In the genomic region with DNA sequence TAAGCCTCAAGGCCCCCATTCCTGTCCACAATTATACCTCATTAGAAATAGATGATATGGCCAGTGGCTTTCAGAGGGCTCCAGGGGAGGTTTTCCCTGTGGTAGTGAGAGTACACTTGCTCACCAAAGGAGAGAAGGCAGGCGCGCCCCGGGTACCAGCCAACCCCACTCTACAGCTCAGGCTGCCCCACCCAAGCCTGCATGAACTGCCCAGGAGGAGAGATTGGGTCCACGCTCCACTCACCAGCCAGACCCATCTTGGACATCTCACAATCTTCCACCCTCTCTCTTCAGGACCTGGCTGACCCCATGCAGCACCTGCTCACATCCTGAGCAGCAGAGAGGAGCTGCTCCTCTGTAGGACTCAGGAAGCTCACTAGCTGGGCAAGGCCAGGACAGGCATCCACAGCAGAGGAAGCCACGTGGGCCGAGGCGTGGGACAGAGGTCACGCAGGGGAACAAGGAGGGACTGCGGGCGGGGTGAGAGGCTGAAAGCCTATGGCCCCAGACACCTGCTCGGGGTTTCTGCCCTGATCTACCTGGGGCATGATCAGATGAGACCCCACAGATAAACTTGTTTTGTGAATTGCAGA, we compare ENCODE assay signal across 33 cellular contexts. TPM values are rescaled to one million over a fixed set of nuclear protein-coding genes. Genes with fewer than 3 reads are reported as not detected.
"Had no signal": no experiment of that assay in that cellular context is flagged by ENCODE, and none has a peak within 500 bp of the region (broad histone marks: within the 10 kb centered on the region; RNA-seq: fewer than 3 reads in every experiment).

No MANE protein-coding gene starts in this region.

- H3K4me3 ChIP-seq: Peyer's patch, SJSA1 had no signal

- DNase-seq: activated CD4-positive, alpha-beta T cell treated with anti-CD3 and anti-CD28 coated beads, Interleukin-2, amount 10 ng/mL, durations not matched to agents 24 days and 14 days; activated CD4-positive, alpha-beta T cell treated with anti-CD3 and anti-CD28 coated beads, Interleukin-2, amount 50 U/mL, for 4 hours; activated CD8-positive, alpha-beta T cell treated with anti-CD3 and anti-CD28 coated beads for 36 hours; activated gamma-delta T cell; activated naive CD4-positive, alpha-beta T cell treated with anti-CD3 and anti-CD28 coated beads for 36 hours; activated naive CD8-positive, alpha-beta T cell treated with anti-CD3 and anti-CD28 coated beads, Interleukin-2, amount 50 U/mL, for 24 hours; activated T-cell treated with anti-CD3 and anti-CD28 coated beads, Interleukin-2, amount 50 U/mL, for 1 hour; activated T-cell treated with anti-CD3 and anti-CD28 coated beads, Interleukin-2, amount 50 U/mL, for 72 hours; brain microvascular endothelial cell; MM.1S; MV-4-11; NCI-H1092; NCI-H1436 treated with DMSO at 0.1 percent for 48 hours; NCI-H1694 treated with DMSO at 0.1 percent for 48 hours; NCI-H2029; NCI-H2107; NCI-H2171; NCI-H510A; NCI-H526; NCI-H748 treated with DMSO at 0.1 percent for 48 hours; NK-92 treated with Interleukin-12 subunit alpha and Interleukin-12 subunit beta, amount 100 ng/mL, for 24 hours; PC-3; RPMI8226; SHP77 treated with DMSO at 0.1 percent for 48 hours; SK-N-SH had no signal

- H3K27ac ChIP-seq: brain microvascular endothelial cell, KMS-11, Peyer's patch, SJSA1 had no signal

- H3K27me3 ChIP-seq: brain microvascular endothelial cell, Peyer's patch had no signal

- H3K27me3 Mint-ChIP-seq: activated naive CD8-positive, alpha-beta T cell had no signal

- H3K36me3 ChIP-seq: brain microvascular endothelial cell, Peyer's patch, SJSA1 had no signal

- H3K4me1 Mint-ChIP-seq: activated T-helper 17 cell treated with anti-CD3 and anti-CD28 coated beads, Interleukin-2, amount 50 U/mL, for 72 hours had no signal

- H3K9me3 ChIP-seq: Peyer's patch, SJSA1, SK-N-SH had no signal

- H3K4me2 ChIP-seq: KMS-11, SK-N-SH had no signal

- H3K27ac Mint-ChIP-seq: activated CD4-positive, alpha-beta T cell treated with anti-CD3 and anti-CD28 coated beads, Interleukin-2, amount 10 ng/mL, durations not matched to agents 24 days and 14 days; activated CD8-positive, alpha-beta T cell treated with anti-CD3 and anti-CD28 coated beads for 36 hours; activated naive CD4-positive, alpha-beta T cell treated with anti-CD3 and anti-CD28 coated beads for 36 hours; activated naive CD8-positive, alpha-beta T cell; activated naive CD8-positive, alpha-beta T cell treated with anti-CD3 and anti-CD28 coated beads, Interleukin-2, amount 50 U/mL, for 24 hours; activated T-cell treated with anti-CD3 and anti-CD28 coated beads, Interleukin-2, amount 50 U/mL, for 72 hours; activated T-helper 17 cell treated with anti-CD3 and anti-CD28 coated beads, Interleukin-2, amount 50 U/mL, for 72 hours; T-helper 1 cell treated with Interleukin-12 subunit alpha and Interleukin-12 subunit beta and Interleukin-4 antibody, amounts not matched to agents 30 μg/mL and 1 μg/mL, for 36 hours; T-helper 2 cell treated with Interferon-gamma antibody and Interleukin-4, amounts not matched to agents 5 μg/mL and 100 μg/mL, for 36 hours had no signal

- H3K9ac ChIP-seq: KMS-11, SK-N-SH had no signal

- H3K9me3 Mint-ChIP-seq: activated CD4-positive, alpha-beta T cell treated with anti-CD3 and anti-CD28 coated beads, Interleukin-2, amount 10 ng/mL, durations not matched to agents 24 days and 14 days; activated CD8-positive, alpha-beta T cell treated with anti-CD3 and anti-CD28 coated beads for 36 hours; activated naive CD4-positive, alpha-beta T cell treated with anti-CD3 and anti-CD28 coated beads for 36 hours; activated naive CD8-positive, alpha-beta T cell treated with anti-CD3 and anti-CD28 coated beads, Interleukin-2, amount 50 U/mL, for 24 hours; activated T-cell treated with anti-CD3 and anti-CD28 coated beads, Interleukin-2, amount 50 U/mL, for 72 hours; activated T-helper 17 cell treated with anti-CD3 and anti-CD28 coated beads, Interleukin-2, amount 50 U/mL, for 72 hours; T-helper 1 cell treated with Interleukin-12 subunit alpha and Interleukin-12 subunit beta and Interleukin-4 antibody, amounts not matched to agents 30 μg/mL and 1 μg/mL, for 36 hours; T-helper 2 cell treated with Interferon-gamma antibody and Interleukin-4, amounts not matched to agents 5 μg/mL and 100 μg/mL, for 36 hours had no signal

- ATAC-seq: activated CD8-positive, alpha-beta T cell treated with anti-CD3 and anti-CD28 coated beads for 36 hours; activated naive CD8-positive, alpha-beta T cell treated with anti-CD3 and anti-CD28 coated beads, Interleukin-2, amount 50 U/mL, for 24 hours; activated T-cell treated with anti-CD3 and anti-CD28 coated beads, Interleukin-2, amount 50 U/mL, for 72 hours; activated T-helper 17 cell treated with anti-CD3 and anti-CD28 coated beads, Interleukin-2, amount 50 U/mL, for 72 hours; PC-3 had no signal

- H3K4me3 Mint-ChIP-seq: activated CD4-positive, alpha-beta T cell treated with anti-CD3 and anti-CD28 coated beads, Interleukin-2, amount 10 ng/mL, durations not matched to agents 24 days and 14 days; activated CD8-positive, alpha-beta T cell treated with anti-CD3 and anti-CD28 coated beads for 36 hours; activated naive CD4-positive, alpha-beta T cell treated with anti-CD3 and anti-CD28 coated beads for 36 hours; activated naive CD8-positive, alpha-beta T cell; activated naive CD8-positive, alpha-beta T cell treated with anti-CD3 and anti-CD28 coated beads, Interleukin-2, amount 50 U/mL, for 24 hours; activated T-cell treated with anti-CD3 and anti-CD28 coated beads, Interleukin-2, amount 50 U/mL, for 72 hours; activated T-helper 17 cell treated with anti-CD3 and anti-CD28 coated beads, Interleukin-2, amount 50 U/mL, for 72 hours; T-helper 1 cell treated with Interleukin-12 subunit alpha and Interleukin-12 subunit beta and Interleukin-4 antibody, amounts not matched to agents 30 μg/mL and 1 μg/mL, for 36 hours; T-helper 2 cell treated with Interferon-gamma antibody and Interleukin-4, amounts not matched to agents 5 μg/mL and 100 μg/mL, for 36 hours had no signal

RNA-seq across cellular contexts. Expression of gene GLI2, which starts 53.9 kb away (rescaled TPM):
- total RNA-seq: activated CD8-positive, alpha-beta memory T cell treated with anti-CD3 and anti-CD28 coated beads for 36 hours; activated CD8-positive, alpha-beta T cell treated with anti-CD3 and anti-CD28 coated beads for 36 hours; activated naive CD4-positive, alpha-beta T cell treated with anti-CD3 and anti-CD28 coated beads for 36 hours; activated T-cell treated with anti-CD3 and anti-CD28 coated beads, Interleukin-2, amount 50 U/mL, for 72 hours; activated T-helper 17 cell treated with anti-CD3 and anti-CD28 coated beads, Interleukin-2, amount 50 U/mL, for 72 hours had no signal
